In genomic region chr10:95287281-95287680, GRCh38 we compare ENCODE assay signal across 13 cellular contexts. TPM values are rescaled to one million over a fixed set of nuclear protein-coding genes. Genes with fewer than 3 reads are reported as not detected.
DNase-seq lines count a peak whose midpoint lies in the region; ATAC-seq and TF ChIP-seq lines count a peak whose summit lies in the region.
"Had no signal": no experiment of that assay in that cellular context is flagged by ENCODE, and none has a peak within 500 bp of the region (broad histone marks: within the 10 kb centered on the region; RNA-seq: fewer than 3 reads in every experiment).

No MANE protein-coding gene starts in this region.

- no peak overlapping the region for H3K14ac ChIP-seq in mesenchymal stem cell (ENCODE audit: low read length in 2 of 2)

- TF ChIP-seq CTCF in AG10803 (conservative IDR thresholded peaks at IDR 0.05; ENCODE audit: low read length): no peak
- no peak for TF ChIP-seq CTCF in Panc1 (IDR thresholded peaks at IDR 0.05)
- TF ChIP-seq CTCF in fibroblast of pulmonary artery (IDR thresholded peaks at IDR 0.05; ENCODE audit: low read length, missing control alignments): no peak
- TF ChIP-seq CTCF in parathyroid adenoma (IDR thresholded peaks at IDR 0.05): no peak

- in situ Hi-C loops in Panc1 (cut with HindIII; ENCODE audit: low pct_unique_long_range_greater_than_20kb, low sequenced_read_pairs): no loop called here

- POLR2A ChIA-PET in Panc1 (lab: Charles Lee): no interaction called here

- H4K91ac ChIP-seq in mesenchymal stem cell (ENCODE audit: low read length): no peak overlapping the region

- H3K36me3 ChIP-seq in Panc1 (ENCODE audit: control insufficient read depth, insufficient read depth, low read length) (no peaks in the 10 kb centered on the region), parathyroid adenoma (ENCODE audit: control insufficient read depth, insufficient read depth, low read length) (no peaks in the 10 kb centered on the region), mesenchymal stem cell (ENCODE audit: control insufficient read depth in 1 of 2, insufficient read depth in 2 of 2, low read depth in 1 of 2, low read length in 2 of 2) (no peaks in the 10 kb centered on the region)
- H3K36me3 ChIP-seq: ovary had no signal

- ATAC-seq in Panc1: no peak

- no peak overlapping the region for H4K8ac ChIP-seq in mesenchymal stem cell (ENCODE audit: low read length)

- H3K79me2 ChIP-seq in parathyroid adenoma: peaks cover 32% of the 10 kb centered on the region

- H3K4me2 ChIP-seq in parathyroid adenoma (ENCODE audit: low read length) (peak overlapping the region; percentile 11), mesenchymal stem cell (ENCODE audit: low read length, poor library complexity, severe bottlenecking) (no peak overlapping the region)

- H3K23ac ChIP-seq in mesenchymal stem cell (ENCODE audit: low read length in 2 of 2): no peak overlapping the region

- BruUV-seq in Panc1 (replicated peaks; lab: Mats Ljungman, UMichigan): no TSS peak

- H3K27me3 ChIP-seq in Panc1 (ENCODE audit: control insufficient read depth, insufficient read depth, low read length): no peaks in the 10 kb centered on the region
- no peaks in the 10 kb centered on the region for H3K27me3 ChIP-seq in parathyroid adenoma (ENCODE audit: control insufficient read depth, insufficient read depth, low read length)
- H3K27me3 ChIP-seq in mesenchymal stem cell (ENCODE audit: control insufficient read depth in 1 of 2, insufficient read depth in 1 of 2, low read length in 2 of 2): peaks cover 0 to 15% of the 10 kb centered on the region in 2 experiments
- H3K27me3 ChIP-seq: ovary had no signal

- DNase-seq in AG10803 (ENCODE audit: low read depth) (peak; percentile 47), Panc1 (ENCODE audit: low read depth, low spot score) (no peak), fibroblast of pulmonary artery (ENCODE audit: low read depth) (peak; percentile 52), germinal center (ENCODE audit: low spot score) (no peak), COR-L47 (lab: John Stamatoyannopoulos, UW) (no peak), mesenchymal stem cell (no peak), T1000 (lab: John Stamatoyannopoulos, UW) (no peak)
- DNase-seq: activated CD4-positive, CD25-positive, alpha-beta regulatory T cell treated with anti-CD3 and anti-CD28 coated beads, Interleukin-2, amount 50 U/mL, for 72 hours; NCI-H446; ovary; SHP77 treated with DMSO at 0.1 percent for 48 hours had no signal

- intact Hi-C loops in Panc1 (cut with micrococcal nuclease; ENCODE audit: unreplicated experiment): loop anchor here (5.0 kb wide), 1 partner anchor 75 kb away; no protein-coding TSS in a partner anchor

- CTCF ChIA-PET in Panc1 (lab: Charles Lee): no interaction called here

- H2BK120ac ChIP-seq in mesenchymal stem cell (ENCODE audit: low read depth, low read length): no peak overlapping the region

- H2BK12ac ChIP-seq in mesenchymal stem cell (ENCODE audit: low read length in 2 of 2): no peak overlapping the region

- no peak overlapping the region for H2BK5ac ChIP-seq in mesenchymal stem cell (ENCODE audit: low read depth, low read length, poor library complexity, severe bottlenecking)

- WGBS in mesenchymal stem cell: 43% methylated on average over 3 of the region's 3 CpGs

- H3K9ac ChIP-seq in parathyroid adenoma: no peak overlapping the region
- no peak overlapping the region for H3K9ac ChIP-seq in mesenchymal stem cell (ENCODE audit: low read length)

- H3K4me1 ChIP-seq in Panc1 (ENCODE audit: control insufficient read depth, insufficient read depth, low read length) (peaks cover 44% of the 10 kb centered on the region), parathyroid adenoma (peaks cover 11% of the 10 kb centered on the region), mesenchymal stem cell (ENCODE audit: control insufficient read depth, insufficient read depth, low read depth, low read length) (peaks cover 13% of the 10 kb centered on the region)

- H3K79me1 ChIP-seq in mesenchymal stem cell (replicated peaks; ENCODE audit: low read length, poor library complexity, severe bottlenecking): peaks cover 24% of the 10 kb centered on the region

- H3K27ac ChIP-seq in Panc1 (ENCODE audit: low read length): peak overlapping the region; percentile 8; the same call in 1 of the 2 replicates
- H3K27ac ChIP-seq in parathyroid adenoma: peak overlapping the region; percentile 30
- no peak overlapping the region for H3K27ac ChIP-seq in mesenchymal stem cell (ENCODE audit: low read length, poor library complexity, severe bottlenecking)
- H3K27ac ChIP-seq: ovary had no signal

- H3K4ac ChIP-seq in mesenchymal stem cell (ENCODE audit: low read depth in 1 of 2, low read length in 2 of 2): no peak overlapping the region

- H3K4me3 ChIP-seq in AG10803 (ENCODE audit: low read length) (no peak overlapping the region), Panc1 (ENCODE audit: low read depth in 2 of 2, low read length in 2 of 2) (no peak overlapping the region), fibroblast of pulmonary artery (replicated peaks; ENCODE audit: low read depth, low read length) (peak overlapping the region; percentile 93), parathyroid adenoma (ENCODE audit: low read depth, low read length) (no peak overlapping the region), mesenchymal stem cell (ENCODE audit: insufficient read depth in 1 of 2, low read depth in 1 of 2, low read length in 2 of 2) (no peak overlapping the region)
- H3K4me3 ChIP-seq: ovary had no signal

- H2AFZ ChIP-seq in parathyroid adenoma: no peak overlapping the region
- H2AFZ ChIP-seq in mesenchymal stem cell (ENCODE audit: low read depth, low read length): no peak overlapping the region

- no peak overlapping the region for H2BK15ac ChIP-seq in mesenchymal stem cell (ENCODE audit: low read depth, poor library complexity, severe bottlenecking)

- H2AK5ac ChIP-seq in mesenchymal stem cell (ENCODE audit: low read length, severe bottlenecking): no peak overlapping the region

- no peak overlapping the region for H3K18ac ChIP-seq in mesenchymal stem cell (ENCODE audit: low read depth in 1 of 2, low read length in 2 of 2)

- no peaks in the 10 kb centered on the region for H3K9me3 ChIP-seq in Panc1 (ENCODE audit: control insufficient read depth, insufficient read depth, low read depth, low read length)
- no peaks in the 10 kb centered on the region for H3K9me3 ChIP-seq in parathyroid adenoma (ENCODE audit: control insufficient read depth, low read length)
- no peaks in the 10 kb centered on the region for H3K9me3 ChIP-seq in mesenchymal stem cell (ENCODE audit: control insufficient read depth, low read length)
- H3K9me3 ChIP-seq: ovary had no signal

RNA-seq across cellular contexts. Expression of gene PDLIM1, which starts 3.5 kb away (rescaled TPM):
- total RNA-seq in Panc1 (2021; ENCODE audit: unreplicated experiment): 183 TPM
- 200 TPM for polyA plus RNA-seq in Panc1 (2012; ENCODE audit: insufficient read length)
- 537 TPM for polyA plus RNA-seq in mesenchymal stem cell (2013, experiment 1 of 2)
- 536 TPM for polyA plus RNA-seq in mesenchymal stem cell (2013, experiment 2 of 2)
- total RNA-seq: G401 had no signal

Comparison
In these comparisons a context has a peak if more than half of its experiments do, and no peak if none do; other contexts are left out.
1. DNase-seq: peak in AG10803 (single experiment) and fibroblast of pulmonary artery (single experiment); none in Panc1 (single experiment), germinal center (single experiment), COR-L47 (single experiment), mesenchymal stem cell (single experiment) and T1000 (single experiment).